8 cellular contexts compared by ENCODE assay signal in genomic region chr6:116370717-116371383, GRCh38. TPM values are rescaled to one million over a fixed set of nuclear protein-coding genes. Genes with fewer than 3 reads are reported as not detected.
A peak's percentile ranks its signal among the peaks of the same experiment; 100 is the strongest.
DNase-seq lines count a peak whose midpoint lies in the region; ATAC-seq lines count a peak whose summit lies in the region.

TSS of gene DSE (plus strand) at chr6:116370947. CDS start at chr6:116399251, 28,304 bp downstream.

- no peaks in the 10 kb centered on the region for H3K36me3 ChIP-seq in muscle layer of duodenum (ENCODE audit: control insufficient read depth in 1 of 2, insufficient read depth in 2 of 2, low read length in 2 of 2)

- peaks cover 20% of the 10 kb centered on the region for H3K4me1 Mint-ChIP-seq in activated T-cell treated with anti-CD3 and anti-CD28 coated beads, Interleukin-2, amount 50 U/mL, for 24 hours (ENCODE audit: low read depth)

- peak within 1 kb of the TSS; percentile 76 for H3K4me3 Mint-ChIP-seq in activated T-cell treated with anti-CD3 and anti-CD28 coated beads, Interleukin-2, amount 50 U/mL, for 24 hours

- H3K4me1 ChIP-seq in muscle layer of duodenum (ENCODE audit: control insufficient read depth in 1 of 2, insufficient read depth in 2 of 2, low read length in 2 of 2): peaks cover 0 to 11% of the 10 kb centered on the region in 2 donors

- peak within 1 kb of the TSS; percentile 77 to 88 for H3K4me3 ChIP-seq in muscle layer of duodenum (ENCODE audit: low read depth in 1 of 2, low read length in 2 of 2)

- H3K9me3 Mint-ChIP-seq in activated T-cell treated with anti-CD3 and anti-CD28 coated beads, Interleukin-2, amount 50 U/mL, for 24 hours: no peaks in the 10 kb centered on the region

- peak; percentile 73 for ATAC-seq in HG02763 (IDR thresholded peaks at IDR 0.05; ENCODE audit: unreplicated experiment)
- peak; percentile 82 for ATAC-seq in esophagus mucosa

- DNase-seq in NCI-H2196 (lab: John Stamatoyannopoulos, UW; ENCODE audit: unreplicated experiment): peak; percentile 28
- no peak for DNase-seq in NCI-H2196 treated with DMSO at 0.1 percent for 48 hours (lab: John Stamatoyannopoulos, UW; ENCODE audit: unreplicated experiment)
- DNase-seq in NCI-H2227 treated with DMSO at 0.1 percent for 48 hours (lab: John Stamatoyannopoulos, UW): peak; percentile 32
- peak; percentile 71 for DNase-seq in activated T-cell treated with anti-CD3 and anti-CD28 coated beads, Interleukin-2, amount 50 U/mL, for 24 hours
- DNase-seq in stimulated activated CD8-positive, alpha-beta memory T cell treated with anti-CD3 and anti-CD28 coated beads, Interleukin-7, amount 100 ng/mL, for 48 hours (ENCODE audit: extremely low read depth in 1 of 2, low read depth in 1 of 2): peak; percentile 34 to 35

- no peaks in the 10 kb centered on the region for H3K27me3 ChIP-seq in muscle layer of duodenum (ENCODE audit: low read depth, low read length)

- H3K9me3 ChIP-seq in muscle layer of duodenum (ENCODE audit: control insufficient read depth in 1 of 2, low read length in 2 of 2): no peaks in the 10 kb centered on the region

- peaks cover 37% of the 10 kb centered on the region for H3K27me3 Mint-ChIP-seq in activated T-cell treated with anti-CD3 and anti-CD28 coated beads, Interleukin-2, amount 50 U/mL, for 24 hours

- H3K27ac ChIP-seq in muscle layer of duodenum (ENCODE audit: low read length): peak within 1 kb of the TSS; percentile 86

- H3K36me3 Mint-ChIP-seq in activated T-cell treated with anti-CD3 and anti-CD28 coated beads, Interleukin-2, amount 50 U/mL, for 24 hours (ENCODE audit: low read depth): no peaks in the 10 kb centered on the region

- H3K27ac Mint-ChIP-seq in activated T-cell treated with anti-CD3 and anti-CD28 coated beads, Interleukin-2, amount 50 U/mL, for 24 hours: peak within 1 kb of the TSS; percentile 64

RNA-seq across cellular contexts. Expression of gene DSE, which starts in this region (rescaled TPM):
- 32.7 TPM for total RNA-seq in esophagus mucosa
